22 cellular contexts compared by ENCODE assay signal in genomic region chr11:85599083-85599482, GRCh38. TPM values are rescaled to one million over a fixed set of nuclear protein-coding genes. Genes with fewer than 3 reads are reported as not detected.
DNase-seq lines count a peak whose midpoint lies in the region; ATAC-seq, FAIRE-seq and TF ChIP-seq lines count a peak whose summit lies in the region.
"Had no signal": no experiment of that assay in that cellular context is flagged by ENCODE, and none has a peak within 500 bp of the region (broad histone marks: within the 10 kb centered on the region; RNA-seq: fewer than 3 reads in every experiment).

No MANE protein-coding gene starts in this region.

- intact Hi-C loops in A673 (cut with micrococcal nuclease; ENCODE audit: unreplicated experiment), result loop anchor here (5.0 to 10.0 kb wide), 3 partner anchors 63 to 693 kb away; no protein-coding TSS in a partner anchor
- intact Hi-C loops in K562 (cut with micrococcal nuclease), result loop anchor here (5.0 to 10.0 kb wide), 5 partner anchors 63 to 818 kb away; no protein-coding TSS in a partner anchor
- intact Hi-C loops in sciatic nerve (cut with DNase I), result no loop called here

- TF ChIP-seq POLR2A in K562 (conservative IDR thresholded peaks at IDR 0.05), result no peak

- in situ Hi-C loops in K562 (cut with MboI), result no loop called here

- no peak for TF ChIP-seq RAD21 in K562 (CRISPR knock-in tag; conservative IDR thresholded peaks at IDR 0.05 in 1 of 2, IDR thresholded peaks at IDR 0.05 in 1 of 2)

- peaks cover under 1% of the 10 kb centered on the region for H3K27me3 ChIP-seq in A673 (replicated peaks; ENCODE audit: insufficient read depth, low read depth, low read length, poor library complexity)
- H3K27me3 ChIP-seq in K562 (ENCODE audit: control insufficient read depth in 2 of 2, insufficient read depth in 2 of 2, low read length in 2 of 2), result no peaks in the 10 kb centered on the region

- 38% methylated on average over 5 of the region's 5 CpGs for WGBS in K562 (ENCODE audit: insufficient coverage, low coverage, missing lambda C conversion rate)

- no peak overlapping the region for H3K4me2 ChIP-seq in K562 (ENCODE audit: insufficient read depth, low read length)

- ATAC-seq in K562 (peak; percentile 59), sciatic nerve (peak; percentile 10), HG02938 (IDR thresholded peaks at IDR 0.05; ENCODE audit: unreplicated experiment) (no peak)

- H3K79me2 ChIP-seq in K562 (ENCODE audit: control insufficient read depth, insufficient read depth, low read length), result no peaks in the 10 kb centered on the region

- no peaks in the 10 kb centered on the region for H4K20me1 ChIP-seq in K562 (replicated peaks; ENCODE audit: control insufficient read depth, insufficient read depth, low read length)

- TF ChIP-seq EP300 in K562 (IDR thresholded peaks at IDR 0.05; ENCODE audit: low read length), result no peak

- H3K27ac ChIP-seq in A673 (ENCODE audit: low read depth, low read length, poor library complexity, severe bottlenecking) (no peak overlapping the region), K562 (ENCODE audit: extremely low read depth, low read depth, low read length) (no peak overlapping the region)
- H3K27ac ChIP-seq: HL-60 had no signal

- CTCF ChIA-PET in A673 (lab: Charles Lee) (no interaction called here), K562 (lab: Yijun Ruan, JAX; ENCODE audit: low intra/inter-chr PET ratio) (no interaction called here)

- TF ChIP-seq CTCF in A673 (conservative IDR thresholded peaks at IDR 0.05; ENCODE audit: low read depth, low read length) (no peak), K562 (IDR thresholded peaks at IDR 0.05 in 2 of 3, conservative IDR thresholded peaks at IDR 0.05 in 1 of 3; ENCODE audit: insufficient read depth in 2 of 3, low read depth in 1 of 3, low read length in 3 of 3) (no peak)

- FAIRE-seq in HTR-8/SVneo (lab: Jason Lieb, UNC) (peak; percentile 80), K562 (lab: Jason Lieb, UNC) (peak; percentile 62)
- FAIRE-seq: GM12891, GM18507 had no signal

- H2AFZ ChIP-seq in K562 (ENCODE audit: low read depth, low read length), result peak overlapping the region; percentile 14

- no peak overlapping the region for H3K9ac ChIP-seq in K562 (ENCODE audit: insufficient read depth in 1 of 2, low read depth in 2 of 2, low read length in 2 of 2)

- BruUV-seq in A673 (replicated peaks; lab: Mats Ljungman, UMichigan) (no TSS peak), K562 (replicated peaks; lab: Mats Ljungman, UMichigan) (no TSS peak)

- no peaks in the 10 kb centered on the region for H3K9me1 ChIP-seq in K562 (ENCODE audit: control insufficient read depth, insufficient read depth, low read length)

- DNase-seq in A673 (ENCODE audit: low spot score), result peak; percentile 3
- no peak for DNase-seq in HTR-8/SVneo (ENCODE audit: insufficient read length, low spot score)
- no peak for DNase-seq in K562 (ENCODE audit: extremely low read depth in 1 of 4, low spot score in 3 of 4)
- no peak for DNase-seq in sciatic nerve (ENCODE audit: low spot score)
- no peak for DNase-seq in NCI-H1436 treated with DMSO at 0.1 percent for 48 hours (lab: John Stamatoyannopoulos, UW)
- DNase-seq: ACHN; BE2C; C1 segment of cervical spinal cord; CD4-positive, CD25-positive, alpha-beta regulatory T cell; CD8-positive, alpha-beta memory T cell; COR-L47; DMS 273 treated with DMSO at 0.1 percent for 48 hours; DMS53; DND-41; EL; GOT3; H9; KG1 had no signal

- H3K4me3 ChIP-seq in A673 (ENCODE audit: low read depth, low read length, poor library complexity, severe bottlenecking), result no peak overlapping the region
- H3K4me3 ChIP-seq in K562, result no peak overlapping the region

- POLR2A ChIA-PET in A673 (lab: Charles Lee; ENCODE audit: low non-redundant PET) (no interaction called here), K562 (lab: Yijun Ruan, JAX) (no interaction called here)

- H3K36me3 ChIP-seq in A673 (ENCODE audit: insufficient read depth, low read length, poor library complexity, severe bottlenecking), result no peaks in the 10 kb centered on the region
- H3K36me3 ChIP-seq in K562 (ENCODE audit: control insufficient read depth, insufficient read depth, low read length), result no peaks in the 10 kb centered on the region
- H3K36me3 ChIP-seq: BE2C had no signal

- H3K4me1 ChIP-seq in A673 (ENCODE audit: insufficient read depth, low read length, poor library complexity, severe bottlenecking) (no peaks in the 10 kb centered on the region), K562 (replicated peaks in 1 of 2; ENCODE audit: control insufficient read depth in 2 of 2, insufficient read depth in 2 of 2, low read length in 2 of 2) (no peaks in the 10 kb centered on the region; a peak in 2 of 5 replicates)
- H3K4me1 ChIP-seq: BE2C had no signal

- H3K9me3 ChIP-seq in A673 (ENCODE audit: low read depth, low read length, poor library complexity, severe bottlenecking), result no peaks in the 10 kb centered on the region
- H3K9me3 ChIP-seq in K562 (replicated peaks; ENCODE audit: control insufficient read depth, insufficient read depth, low read depth, low read length), result no peaks in the 10 kb centered on the region
- H3K9me3 ChIP-seq: BE2C had no signal

TF ChIP-seq in K562, 482 proteins besides CTCF, POLR2A, EP300 and RAD21 (continues in another document):
- TF ChIP-seq EP400 (IDR thresholded peaks at IDR 0.05) (peak; percentile 16; the same call in 1 of the 2 replicates), PHF20 (IDR thresholded peaks at IDR 0.05; ENCODE audit: partially characterized antibody) (peak; percentile 29), ELF4 (CRISPR knock-in tag; IDR thresholded peaks at IDR 0.05) (0 out of 2 replicates have a peak, but pooled peaks have one; percentile 43), GABPB2 (CRISPR knock-in tag; conservative IDR thresholded peaks at IDR 0.05) (no peak), BHLHE40 (IDR thresholded peaks at IDR 0.05; ENCODE audit: low read length) (peak; percentile 59; the same call in 1 of the 2 replicates)

RNA-seq across cellular contexts. Expression of gene DLG2, which starts 28.1 kb away (rescaled TPM):
- total RNA-seq in A673 (2021) (276 and 277 TPM in 2 replicates), K562 (2014; rRNA removed) (0.73 and 0.95 TPM in 2 replicates), K562 (2014; rRNA removed; fragmentation: Illumina TruSeq; extraction: Trizol) (1.1 and 1.6 TPM in 2 replicates), K562 (2015; rRNA removed; fragmentation: Illumina TruSeq; extraction: Trizol) (0.79 and 1.5 TPM in 2 replicates), K562 (2021) (1.2 and 1.6 TPM in 2 replicates), sciatic nerve (17.3 TPM)
- 4.0 and 6.3 TPM in 2 replicates for total RNA-seq in K562 (2011; cell fraction: chromatin; rRNA removed; ENCODE audit: low replicate concordance)
- 1.8 and 2.3 TPM in 2 replicates for total RNA-seq in K562 (2011; cell fraction: nucleolus; rRNA removed)
- 3.0 and 4.0 TPM in 2 replicates for total RNA-seq in K562 (2011; cell fraction: nucleoplasm; rRNA removed)
- polyA plus RNA-seq in K562 (2011; rRNA removed) (1.2 and 1.5 TPM in 2 replicates), K562 (2014; fragmentation: Illumina TruSeq; extraction: Trizol) (0.77 and 1.2 TPM in 2 replicates), K562 (2014; fragmentation: Nextera tagmentation; extraction: Ambion mirVana) (under 1 TPM; 0.68 to 0.77 TPM), K562 (2014; rRNA removed) (0.52 and 0.81 TPM in 2 replicates)
- polyA plus RNA-seq in K562 (2011; cell fraction: cytosol; rRNA removed), result 0.10 and 0.60 TPM in 2 replicates
- polyA plus RNA-seq in K562 (2011; cell fraction: nucleus; rRNA removed), result 1.3 and 2.1 TPM in 2 replicates
- 0.32 and 0.68 TPM in 2 replicates for polyA plus RNA-seq in K562 (2012)
- polyA minus RNA-seq in K562 (2011; rRNA and poly(A)+ RNA removed), result 2.3 and 3.2 TPM in 2 replicates
- 1.0 TPM in 1 of 2 replicates, not detected in the other for polyA minus RNA-seq in K562 (2011; cell fraction: cytosol; rRNA and poly(A)+ RNA removed)
- polyA minus RNA-seq in K562 (2011; cell fraction: nucleus; rRNA and poly(A)+ RNA removed), result 2.6 and 5.4 TPM in 2 replicates

RNA-seq across cellular contexts. Expression of gene TMEM126B, which starts 29.3 kb away (rescaled TPM):
- total RNA-seq in A673 (2021), result 70.4 and 80.5 TPM in 2 replicates
- 35.6 and 83.1 TPM in 2 replicates for total RNA-seq in K562 (2011; cell fraction: chromatin; rRNA removed; ENCODE audit: low replicate concordance)
- total RNA-seq in K562 (2011; cell fraction: nucleolus; rRNA removed), result 17.2 and 25.5 TPM in 2 replicates
- total RNA-seq in K562 (2011; cell fraction: nucleoplasm; rRNA removed), result 41.1 and 65.7 TPM in 2 replicates
- 85.5 and 88.0 TPM in 2 replicates for total RNA-seq in K562 (2014; rRNA removed)
- total RNA-seq in K562 (2014; rRNA removed; fragmentation: Illumina TruSeq; extraction: Trizol), result 165 and 177 TPM in 2 replicates
- 161 and 163 TPM in 2 replicates for total RNA-seq in K562 (2015; rRNA removed; fragmentation: Illumina TruSeq; extraction: Trizol)
- 86.4 and 95.7 TPM in 2 replicates for total RNA-seq in K562 (2021)
- 120 and 178 TPM in 2 replicates for polyA plus RNA-seq in K562 (2011; rRNA removed)
- polyA plus RNA-seq in K562 (2011; cell fraction: cytosol; rRNA removed), result 37.4 and 99.8 TPM in 2 replicates
- polyA plus RNA-seq in K562 (2011; cell fraction: nucleus; rRNA removed), result 42.6 and 66.6 TPM in 2 replicates
- 97.5 and 121 TPM in 2 replicates for polyA plus RNA-seq in K562 (2012)
- 130 and 143 TPM in 2 replicates for polyA plus RNA-seq in K562 (2014; fragmentation: Illumina TruSeq; extraction: Trizol)
- polyA plus RNA-seq in K562 (2014; fragmentation: Nextera tagmentation; extraction: Ambion mirVana), result 100 to 1,000 TPM; 209 to 226 TPM
- 161 and 164 TPM in 2 replicates for polyA plus RNA-seq in K562 (2014; rRNA removed)
- polyA minus RNA-seq in K562 (2011; rRNA and poly(A)+ RNA removed), result 48.3 and 53.2 TPM in 2 replicates
- polyA minus RNA-seq in K562 (2011; cell fraction: cytosol; rRNA and poly(A)+ RNA removed), result 13.2 and 20.3 TPM in 2 replicates
- polyA minus RNA-seq in K562 (2011; cell fraction: nucleus; rRNA and poly(A)+ RNA removed), result 13.7 and 18.7 TPM in 2 replicates
- total RNA-seq in sciatic nerve, result 40.5 TPM

RNA-seq across cellular contexts. Expression of gene TMEM126A, which starts 48.7 kb away (rescaled TPM):
- total RNA-seq in A673 (2021) (53.8 and 66.0 TPM in 2 replicates), K562 (2014; rRNA removed) (19.3 and 22.9 TPM in 2 replicates), K562 (2014; rRNA removed; fragmentation: Illumina TruSeq; extraction: Trizol) (67.5 and 69.3 TPM in 2 replicates), K562 (2015; rRNA removed; fragmentation: Illumina TruSeq; extraction: Trizol) (52.0 and 56.3 TPM in 2 replicates), K562 (2021) (37.3 and 41.5 TPM in 2 replicates), sciatic nerve (23.3 TPM)
- 5.5 and 12.2 TPM in 2 replicates for total RNA-seq in K562 (2011; cell fraction: chromatin; rRNA removed; ENCODE audit: low replicate concordance)
- 6.0 and 7.2 TPM in 2 replicates for total RNA-seq in K562 (2011; cell fraction: nucleolus; rRNA removed)
- 15.5 and 15.6 TPM in 2 replicates for total RNA-seq in K562 (2011; cell fraction: nucleoplasm; rRNA removed)
- polyA plus RNA-seq in K562 (2011; rRNA removed) (72.2 and 105 TPM in 2 replicates), K562 (2014; fragmentation: Illumina TruSeq; extraction: Trizol) (45.1 and 48.1 TPM in 2 replicates), K562 (2014; fragmentation: Nextera tagmentation; extraction: Ambion mirVana) (100 to 1,000 TPM; 148 to 154 TPM), K562 (2014; rRNA removed) (44.3 and 56.9 TPM in 2 replicates)
- 28.7 and 48.2 TPM in 2 replicates for polyA plus RNA-seq in K562 (2011; cell fraction: cytosol; rRNA removed)
- polyA plus RNA-seq in K562 (2011; cell fraction: nucleus; rRNA removed), result 7.1 and 19.5 TPM in 2 replicates
- polyA plus RNA-seq in K562 (2012), result 46.1 and 62.4 TPM in 2 replicates
- 38.1 and 45.4 TPM in 2 replicates for polyA minus RNA-seq in K562 (2011; rRNA and poly(A)+ RNA removed)
- polyA minus RNA-seq in K562 (2011; cell fraction: cytosol; rRNA and poly(A)+ RNA removed), result 5.9 and 8.6 TPM in 2 replicates
- 2.2 and 7.0 TPM in 2 replicates for polyA minus RNA-seq in K562 (2011; cell fraction: nucleus; rRNA and poly(A)+ RNA removed)

Comparison
In these comparisons a context has a peak if more than half of its experiments do, and no peak if none do; other contexts are left out.
1. RNA of gene DLG2, which starts 28.1 kb away (total RNA-seq): 276 to 277 TPM in A673; 17.3 TPM in sciatic nerve (single experiment) and 0.73 to 6.3 TPM in K562; every median in the first group is over 10 times any median in the second.